ENCODE assay signal across 11 cellular contexts in genomic region chr17:2435181-2435741, GRCh38. TPM values are rescaled to one million over a fixed set of nuclear protein-coding genes. Genes with fewer than 3 reads are reported as not detected.
DNase-seq lines count a peak whose midpoint lies in the region; ATAC-seq and TF ChIP-seq lines count a peak whose summit lies in the region.
"Had no signal": no experiment of that assay in that cellular context is flagged by ENCODE, and none has a peak within 500 bp of the region (broad histone marks: within the 10 kb centered on the region; RNA-seq: fewer than 3 reads in every experiment).

No MANE protein-coding gene starts in this region.

- H3K27me3 Mint-ChIP-seq in brain, result no peaks in the 10 kb centered on the region
- H3K27me3 Mint-ChIP-seq in memory B cell, result no peaks in the 10 kb centered on the region
- H3K27me3 Mint-ChIP-seq in CD4-positive, alpha-beta T cell, result no peaks in the 10 kb centered on the region
- H3K27me3 Mint-ChIP-seq: CD4-positive, CD25-positive, alpha-beta regulatory T cell had no signal

- intact Hi-C loops in CD4-positive, alpha-beta T cell (cut with DNase I, micrococcal nuclease), result no loop called here

- no peaks in the 10 kb centered on the region for H3K27me3 ChIP-seq in CD4-positive, alpha-beta T cell (ENCODE audit: control insufficient read depth, insufficient read depth, low read length)

- H3K9me3 Mint-ChIP-seq in brain, result no peaks in the 10 kb centered on the region
- H3K9me3 Mint-ChIP-seq in memory B cell, result no peaks in the 10 kb centered on the region
- no peaks in the 10 kb centered on the region for H3K9me3 Mint-ChIP-seq in CD4-positive, alpha-beta T cell
- H3K9me3 Mint-ChIP-seq: CD4-positive, CD25-positive, alpha-beta regulatory T cell had no signal

- H3K27ac Mint-ChIP-seq in brain (peak overlapping the region; percentile 96 to 100 (median 99)), memory B cell (peak overlapping the region; percentile 56)
- H3K27ac Mint-ChIP-seq in CD4-positive, alpha-beta T cell, result no peak overlapping the region

- no peaks in the 10 kb centered on the region for H3K9me3 ChIP-seq in CD4-positive, alpha-beta T cell (ENCODE audit: control insufficient read depth, low read length)

- CTCF ChIA-PET in CD4-positive, alpha-beta T cell (lab: Charles Lee), result no interaction called here

- H3K36me3 Mint-ChIP-seq in brain (peaks cover 59% of the 10 kb centered on the region), memory B cell (peaks cover 27% of the 10 kb centered on the region)
- peaks cover 80% of the 10 kb centered on the region for H3K36me3 Mint-ChIP-seq in CD4-positive, alpha-beta T cell (ENCODE audit: low read depth)

- ATAC-seq in memory B cell (ENCODE audit: low read depth) (no peak), GM21529 (IDR thresholded peaks at IDR 0.05; ENCODE audit: unreplicated experiment) (no peak)
- no peak for ATAC-seq in CD4-positive, alpha-beta T cell (ENCODE audit: poor library complexity)

- POLR2A ChIA-PET in CD4-positive, alpha-beta T cell (lab: Charles Lee), result interaction anchor here (0.6 kb wide), 2 partner anchors 9 to 27 kb away, joined by 3 read pairs; no protein-coding TSS in a partner anchor

- DNase-seq in COLO668 (lab: John Stamatoyannopoulos, UW; ENCODE audit: unreplicated experiment), result peak; percentile 19
- peak; percentile 71 to 74 for DNase-seq in NCI-H187 (lab: John Stamatoyannopoulos, UW)
- no peak for DNase-seq in memory B cell (ENCODE audit: low spot score in 2 of 2)
- no peak for DNase-seq in NCI-H2196 treated with DMSO at 0.1 percent for 48 hours (lab: John Stamatoyannopoulos, UW; ENCODE audit: unreplicated experiment)
- no peak for DNase-seq in HT-29 (ENCODE audit: low spot score)
- no peak for DNase-seq in CD4-positive, alpha-beta T cell
- DNase-seq: CD4-positive, CD25-positive, alpha-beta regulatory T cell; cerebellar nuclear complex; Right ventricle myocardium superior had no signal

- TF ChIP-seq CTCF in brain (conservative IDR thresholded peaks at IDR 0.05), result no peak
- TF ChIP-seq CTCF in CD4-positive, alpha-beta T cell (IDR thresholded peaks at IDR 0.05), result no peak

- H3K4me3 Mint-ChIP-seq in brain, result peak overlapping the region; percentile 59 to 85 (median 84)
- H3K4me3 Mint-ChIP-seq in memory B cell, result no peak overlapping the region
- no peak overlapping the region for H3K4me3 Mint-ChIP-seq in CD4-positive, alpha-beta T cell

- H3K4me1 Mint-ChIP-seq in brain, result peaks cover 64% of the 10 kb centered on the region
- H3K4me1 Mint-ChIP-seq in memory B cell, result no peaks in the 10 kb centered on the region
- H3K4me1 Mint-ChIP-seq in CD4-positive, alpha-beta T cell (ENCODE audit: low read depth), result no peaks in the 10 kb centered on the region

- H3K27ac ChIP-seq in CD4-positive, alpha-beta T cell (ENCODE audit: low read depth, low read length), result no peak overlapping the region

RNA-seq across cellular contexts. Expression of gene MNT, which starts 34.4 kb away (rescaled TPM):
- polyA plus RNA-seq in brain (ENCODE audit: insufficient read depth, low read depth, low replicate concordance), result 17.4 TPM
- total RNA-seq in HT-29 (2014; rRNA removed; shearing (Covaris generic)), result 32.9 and 49.6 TPM in 2 replicates
- 100 to 1,000 TPM; 111 to 118 TPM for total RNA-seq in CD4-positive, alpha-beta T cell

Comparison
In these comparisons a context has a peak if more than half of its experiments do, and no peak if none do; other contexts are left out.
1. DNase-seq: peak in COLO668 (single experiment) and NCI-H187 (2 of 2); none in memory B cell (0 of 2), NCI-H2196 treated with DMSO at 0.1 percent for 48 hours (single experiment), HT-29 (single experiment) and CD4-positive, alpha-beta T cell (0 of 10).
2. H3K4me3 Mint-ChIP-seq: peak in brain (5 of 5); none in memory B cell (single experiment) and CD4-positive, alpha-beta T cell (single experiment).